ENCODE assay signal across 30 cellular contexts in genomic region chr1:40301541-40302299, GRCh38. TPM values are rescaled to one million over a fixed set of nuclear protein-coding genes. Genes with fewer than 3 reads are reported as not detected.
"Had no signal": no experiment of that assay in that cellular context is flagged by ENCODE, and none has a peak within 500 bp of the region (broad histone marks: within the 10 kb centered on the region; RNA-seq: fewer than 3 reads in every experiment).

No MANE protein-coding gene starts in this region.

- H3K27me3 Mint-ChIP-seq: activated CD4-positive, alpha-beta memory T cell treated with anti-CD3 and anti-CD28 coated beads, Interleukin-2, amount 10 ng/mL, durations not matched to agents 7 days and 5 days; activated CD4-positive, alpha-beta T cell treated with anti-CD3 and anti-CD28 coated beads for 36 hours; activated naive CD4-positive, alpha-beta T cell treated with anti-CD3 and anti-CD28 coated beads, Interleukin-2, amount 50 U/mL, for 24 hours had no signal

- H3K27ac Mint-ChIP-seq: activated CD4-positive, alpha-beta memory T cell treated with anti-CD3 and anti-CD28 coated beads, Interleukin-2, amount 10 ng/mL, durations not matched to agents 7 days and 5 days; activated CD4-positive, alpha-beta T cell treated with anti-CD3 and anti-CD28 coated beads for 36 hours; activated naive CD4-positive, alpha-beta T cell treated with anti-CD3 and anti-CD28 coated beads, Interleukin-2, amount 50 U/mL, for 24 hours had no signal

- H3K4me1 ChIP-seq: breast epithelium, Peyer's patch, SJCRH30 had no signal

- H3K4me3 ChIP-seq: breast epithelium, Peyer's patch, SJCRH30 had no signal

- H3K27me3 ChIP-seq: breast epithelium, Peyer's patch, SJCRH30 had no signal

- H3K4me1 Mint-ChIP-seq: activated CD4-positive, alpha-beta memory T cell treated with anti-CD3 and anti-CD28 coated beads, Interleukin-2, amount 10 ng/mL, durations not matched to agents 7 days and 5 days; activated CD4-positive, alpha-beta T cell treated with anti-CD3 and anti-CD28 coated beads for 36 hours; activated naive CD4-positive, alpha-beta T cell treated with anti-CD3 and anti-CD28 coated beads, Interleukin-2, amount 50 U/mL, for 24 hours had no signal

- H3K9me3 Mint-ChIP-seq: activated CD4-positive, alpha-beta memory T cell treated with anti-CD3 and anti-CD28 coated beads, Interleukin-2, amount 10 ng/mL, durations not matched to agents 7 days and 5 days; activated naive CD4-positive, alpha-beta T cell treated with anti-CD3 and anti-CD28 coated beads, Interleukin-2, amount 50 U/mL, for 24 hours had no signal

- H3K36me3 Mint-ChIP-seq: activated naive CD4-positive, alpha-beta T cell treated with anti-CD3 and anti-CD28 coated beads, Interleukin-2, amount 50 U/mL, for 24 hours had no signal

- H3K36me3 ChIP-seq: breast epithelium, Peyer's patch, SJCRH30, WERI-Rb-1 had no signal

- ATAC-seq: activated CD4-positive, alpha-beta T cell treated with anti-CD3 and anti-CD28 coated beads for 36 hours had no signal

- H3K27ac ChIP-seq: breast epithelium, Peyer's patch, RWPE1, SJCRH30, WERI-Rb-1 had no signal

- H3K9me3 ChIP-seq: breast epithelium, Peyer's patch, SJCRH30, SK-N-SH had no signal

- H3K9ac ChIP-seq: SK-N-SH had no signal

- H3K4me2 ChIP-seq: SK-N-SH had no signal

- H3K4me3 Mint-ChIP-seq: activated CD4-positive, alpha-beta memory T cell treated with anti-CD3 and anti-CD28 coated beads, Interleukin-2, amount 10 ng/mL, durations not matched to agents 7 days and 5 days; activated CD4-positive, alpha-beta T cell treated with anti-CD3 and anti-CD28 coated beads for 36 hours; activated naive CD4-positive, alpha-beta T cell treated with anti-CD3 and anti-CD28 coated beads, Interleukin-2, amount 50 U/mL, for 24 hours had no signal

- DNase-seq: activated CD4-positive, alpha-beta memory T cell treated with anti-CD3 and anti-CD28 coated beads, Interleukin-2, amount 10 ng/mL, durations not matched to agents 7 days and 5 days; activated CD4-positive, alpha-beta T cell treated with anti-CD3 and anti-CD28 coated beads for 36 hours; activated CD4-positive, alpha-beta T cell treated with anti-CD3 and anti-CD28 coated beads, Interleukin-2, amount 50 U/mL, for 1 hour; activated CD8-positive, alpha-beta memory T cell treated with anti-CD3 and anti-CD28 coated beads, Interleukin-2, amount 50 U/mL, for 48 hours; activated naive CD4-positive, alpha-beta T cell; activated T-cell treated with anti-CD3 and anti-CD28 coated beads, Interleukin-2, amount 50 U/mL, for 1 hour; NCI-H1092; NCI-H1417; NCI-H1694; NCI-H2029; NCI-H2107; NCI-H2171 treated with DMSO at 0.1 percent for 48 hours; NCI-H226; NCI-H526 treated with DMSO at 0.1 percent for 48 hours; NCI-H82; Peyer's patch; Right ventricle myocardium superior; SJCRH30; SK-N-SH; T-helper 1 cell; WERI-Rb-1 had no signal

RNA-seq across cellular contexts. Expression of gene COL9A2, which starts 15.4 kb away (rescaled TPM):
- total RNA-seq: LHCN-M2, MCF 10A had no signal

RNA-seq across cellular contexts. Expression of gene TMCO2, which starts 54.0 kb away (rescaled TPM):
- total RNA-seq: activated CD4-positive, alpha-beta memory T cell treated with anti-CD3 and anti-CD28 coated beads, Interleukin-2, amount 10 ng/mL, durations not matched to agents 7 days and 5 days; activated CD4-positive, alpha-beta T cell treated with anti-CD3 and anti-CD28 coated beads for 36 hours; aorta; breast epithelium; chondrocyte; LHCN-M2; MCF 10A; NCI-H460; OCI-LY7; Peyer's patch; Right ventricle myocardium superior; SJCRH30 had no signal
- polyA plus RNA-seq: aorta, SK-N-SH had no signal
